Comparison of ENCODE assay signal across 2 cellular contexts in genomic region chr15:57506422-57506821, GRCh38.
TF ChIP-seq lines count a peak whose summit lies in the region.

No MANE protein-coding gene starts in this region.

TF ChIP-seq in SK-N-SH, 30 proteins besides CTCF, POLR2A, EP300 and RAD21 (continued from another document):
- no peak for TF ChIP-seq GATA2 (CRISPR knock-in tag; IDR thresholded peaks at IDR 0.05)

TF ChIP-seq in SK-N-SH treated with all-trans-retinoic acid at 6 μM for 48 hours, 23 proteins besides CTCF, POLR2A, EP300 and RAD21 (continued from another document):
- TF ChIP-seq CSRNP3 (CRISPR knock-in tag; IDR thresholded peaks at IDR 0.05) (no peak), ZNF8 (CRISPR knock-in tag; IDR thresholded peaks at IDR 0.05) (no peak), CSDC2 (CRISPR knock-in tag; IDR thresholded peaks at IDR 0.05) (no peak), PATZ1 (CRISPR knock-in tag; IDR thresholded peaks at IDR 0.05; ENCODE audit: borderline replicate concordance) (no peak), SNAI2 (CRISPR knock-in tag; IDR thresholded peaks at IDR 0.05) (no peak), ZFP3 (CRISPR knock-in tag; IDR thresholded peaks at IDR 0.05) (no peak), ARNTL (CRISPR knock-in tag; IDR thresholded peaks at IDR 0.05; ENCODE audit: borderline replicate concordance, low read depth) (no peak), ZNF70 (CRISPR knock-in tag; IDR thresholded peaks at IDR 0.05) (no peak), CREB5 (CRISPR knock-in tag; IDR thresholded peaks at IDR 0.05; ENCODE audit: low read depth) (no peak), GLIS3 (CRISPR knock-in tag; IDR thresholded peaks at IDR 0.05) (no peak), RARB (CRISPR knock-in tag; IDR thresholded peaks at IDR 0.05) (no peak), ZFP30 (CRISPR knock-in tag; IDR thresholded peaks at IDR 0.05) (no peak), BACH2 (CRISPR knock-in tag; IDR thresholded peaks at IDR 0.05; ENCODE audit: borderline replicate concordance) (no peak), TOX (CRISPR knock-in tag; IDR thresholded peaks at IDR 0.05; ENCODE audit: borderline replicate concordance) (no peak)
TF ChIP-seq in SK-N-SH treated with all-trans-retinoic acid at 6 μM for 48 hours: peak in this region for 0.
